ENCODE assay signal across 23 cellular contexts in genomic region chr16:89583197-89583894, GRCh38. TPM values are rescaled to one million over a fixed set of nuclear protein-coding genes. Genes with fewer than 3 reads are reported as not detected.
"Had no signal": no experiment of that assay in that cellular context is flagged by ENCODE, and none has a peak within 500 bp of the region (broad histone marks: within the 10 kb centered on the region; RNA-seq: fewer than 3 reads in every experiment).

No MANE protein-coding gene starts in this region.

- DNase-seq: activated B cell treated with CpG ODN at 0.5 μM for 24 hours; activated CD4-positive, alpha-beta T cell treated with anti-CD3 and anti-CD28 coated beads for 4 hours; activated CD4-positive, alpha-beta T cell treated with anti-CD3 and anti-CD28 coated beads, Interleukin-2, amount 50 U/mL, for 48 hours; activated CD8-positive, alpha-beta memory T cell treated with anti-CD3 and anti-CD28 coated beads, Interleukin-2, amount 50 U/mL, for 48 hours; activated naive CD4-positive, alpha-beta T cell; activated naive CD8-positive, alpha-beta T cell treated with anti-CD3 and anti-CD28 coated beads for 36 hours; activated T-cell treated with anti-CD3 and anti-CD28 coated beads, Interleukin-2, amount 50 U/mL, for 4 hours; colonic mucosa; dorsolateral prefrontal cortex; effector memory CD8-positive, alpha-beta T cell; hippocampal formation; naive B cell; occipital lobe; stimulated activated CD4-positive, alpha-beta T cell treated with anti-CD3 and anti-CD28 coated beads, Interleukin-4, amount 100 ng/mL, for 24 hours; stimulated activated naive CD4-positive, alpha-beta T cell treated with Interleukin-2 at 50 U/mL for 16 hours; T-helper 9 cell had no signal

- H3K4me1 ChIP-seq: colonic mucosa had no signal

- H3K36me3 ChIP-seq: colonic mucosa, upper lobe of left lung had no signal

- ATAC-seq: activated T-cell treated with anti-CD3 and anti-CD28 coated beads, Interleukin-2, amount 50 U/mL, for 4 hours; effector memory CD8-positive, alpha-beta T cell had no signal

- H3K4me3 ChIP-seq: colonic mucosa, dorsolateral prefrontal cortex, mucosa of descending colon, upper lobe of left lung had no signal

- H3K27me3 ChIP-seq: colonic mucosa, dorsolateral prefrontal cortex, upper lobe of left lung had no signal

- H3K27ac ChIP-seq: colonic mucosa, dorsolateral prefrontal cortex had no signal

- H3K9me3 ChIP-seq: colonic mucosa, mucosa of descending colon, upper lobe of left lung had no signal

RNA-seq across cellular contexts. Expression of gene CPNE7, which starts 7.8 kb away (rescaled TPM):
- total RNA-seq: subcutaneous adipose tissue had no signal

RNA-seq across cellular contexts. Expression of gene DPEP1, which starts 30.1 kb away (rescaled TPM):
- total RNA-seq: activated B cell treated with CpG ODN at 0.5 μM for 24 hours; activated CD8-positive, alpha-beta memory T cell treated with anti-CD3 and anti-CD28 coated beads for 36 hours; activated T-cell treated with anti-CD3 and anti-CD28 coated beads, Interleukin-2, amount 50 U/mL, for 4 hours; activated T-helper 2 cell treated with anti-CD3 and anti-CD28 coated beads, Interferon-gamma antibody, Interleukin-2, Interleukin-4, amounts not matched to agents 10 μg/mL and 5 μg/mL and 100 μg/mL, durations not matched to agents 14 hours and 24 hours and 36 hours; esophagus mucosa; T-helper 1 cell treated with Interleukin-12 subunit alpha and Interleukin-12 subunit beta and Interleukin-4 antibody, amounts not matched to agents 30 ng/mL and 1 ng/mL, for 36 hours had no signal
